ENCODE assay signal across 14 cellular contexts in the genomic region with DNA sequence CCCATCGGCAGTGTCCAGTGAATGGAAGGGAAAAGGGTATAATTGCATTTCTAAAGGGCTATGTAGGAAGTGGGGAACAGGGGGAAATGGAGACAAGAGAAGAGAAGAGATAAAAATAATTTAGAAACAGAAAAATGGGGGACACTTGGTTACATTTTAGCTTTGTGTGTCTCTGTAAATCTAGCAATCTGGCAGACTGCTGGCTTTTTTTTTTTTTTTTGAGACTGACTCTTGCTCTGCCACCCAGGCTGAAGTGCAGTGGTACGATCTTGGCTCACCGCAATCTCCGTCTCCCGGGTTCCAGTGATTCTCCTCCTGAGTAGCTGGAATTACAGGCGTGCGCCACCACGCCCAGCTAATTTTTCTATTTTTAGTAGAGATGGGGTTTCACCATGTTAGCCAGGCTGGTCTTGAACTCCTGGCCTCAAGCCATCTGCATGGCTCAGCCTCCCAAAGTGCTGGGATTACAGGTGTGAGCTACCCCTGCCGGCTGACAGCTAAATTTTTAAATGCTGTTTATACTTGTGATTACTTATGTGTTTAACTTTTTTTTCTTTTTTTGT. TPM values are rescaled to one million over a fixed set of nuclear protein-coding genes. Genes with fewer than 3 reads are reported as not detected.
DNase-seq lines count a peak whose midpoint lies in the region; ATAC-seq, FAIRE-seq and TF ChIP-seq lines count a peak whose summit lies in the region.
"Had no signal": no experiment of that assay in that cellular context is flagged by ENCODE, and none has a peak within 500 bp of the region (broad histone marks: within the 10 kb centered on the region; RNA-seq: fewer than 3 reads in every experiment).

No MANE protein-coding gene starts in this region.

- DNase-seq in right lobe of liver (peak in 2 of 3 donors; percentile 14 to 27), HepG2 (ENCODE audit: low spot score) (no peak), T-cell (no peak), left colon (peak in 1 of 2 donors; percentile 5), upper lobe of right lung (peak; percentile 53), NCI-H1417 treated with DMSO at 0.1 percent for 48 hours (lab: John Stamatoyannopoulos, UW) (no peak)
- DNase-seq in stimulated activated CD4-positive, alpha-beta T cell treated with anti-CD3 and anti-CD28 coated beads, Interleukin-4, amount 100 ng/mL, for 1 hour: no peak
- DNase-seq in central memory CD4-positive, alpha-beta T cell: no peak
- DNase-seq: DND-41, NCI-H1105 treated with DMSO at 0.1 percent for 48 hours, NCI-H345 had no signal

- peaks cover 43% of the 10 kb centered on the region for H3K79me2 ChIP-seq in HepG2 (ENCODE audit: insufficient read depth, low read length)

- no peak overlapping the region for H2AFZ ChIP-seq in HepG2 (ENCODE audit: low read length)
- H2AFZ ChIP-seq: parathyroid adenoma had no signal

- peaks cover 0 to 38% (median 17%) of the 10 kb centered on the region in 4 donors for H3K4me1 ChIP-seq in right lobe of liver
- H3K4me1 ChIP-seq in HepG2 (ENCODE audit: insufficient read depth, low read length): peaks cover 43% of the 10 kb centered on the region
- peaks cover 6% of the 10 kb centered on the region for H3K4me1 ChIP-seq in upper lobe of right lung

- BruUV-seq in HepG2 (replicated peaks; lab: Mats Ljungman, UMichigan): no TSS peak

- H3K27me3 ChIP-seq in right lobe of liver (no peaks in the 10 kb centered on the region), HepG2 (ENCODE audit: control insufficient read depth in 1 of 2, insufficient read depth in 2 of 2, low read length in 2 of 2) (no peaks in the 10 kb centered on the region), upper lobe of right lung (no peaks in the 10 kb centered on the region)

- no peaks in the 10 kb centered on the region for H3K27me3 Mint-ChIP-seq in T-cell

- no peak for TF ChIP-seq EP300 in HepG2 (IDR thresholded peaks at IDR 0.05; ENCODE audit: low read depth in 2 of 2, low read length in 2 of 2)
- no peak for TF ChIP-seq EP300 in HepG2 (CRISPR knock-in tag; IDR thresholded peaks at IDR 0.05; ENCODE audit: borderline replicate concordance)

- WGBS in right lobe of liver (ENCODE audit: insufficient coverage, low coverage, low lambda C conversion rate, missing lambda C conversion rate): 60% methylated on average over 9 of the region's 9 CpGs
- WGBS in HepG2 (ENCODE audit: low lambda C conversion rate): 87% methylated on average over 9 of the region's 9 CpGs

- TF ChIP-seq CTCF in right lobe of liver (IDR thresholded peaks at IDR 0.05): no peak
- TF ChIP-seq CTCF in HepG2 (CRISPR knock-in tag; IDR thresholded peaks at IDR 0.05): no peak
- no peak for TF ChIP-seq CTCF in upper lobe of right lung (IDR thresholded peaks at IDR 0.05)

- FAIRE-seq in HepG2 (lab: Jason Lieb, UNC): no peak
- FAIRE-seq: endothelial cell of umbilical vein had no signal

- H3K27ac Mint-ChIP-seq in T-cell: peak overlapping the region; percentile 66 to 78

- peak overlapping the region; percentile 32 to 91 (median 61) for H3K4me3 Mint-ChIP-seq in T-cell

- H3K9me3 ChIP-seq in right lobe of liver (no peaks in the 10 kb centered on the region), HepG2 (ENCODE audit: low read length) (no peaks in the 10 kb centered on the region), upper lobe of right lung (no peaks in the 10 kb centered on the region)

- CTCF ChIA-PET in HepG2 (lab: Yijun Ruan, JAX; ENCODE audit: low intra/inter-chr PET ratio, low total read pairs) (interaction anchor here (2.5 kb wide), 1 partner anchor 107 kb away, joined by 11 read pairs; no protein-coding TSS in a partner anchor), T-cell (lab: Charles Lee) (interaction anchor here (0.7 to 1.0 kb wide), 2 partner anchors 24 to 1040 kb away, joined by 3 to 4 read pairs; no protein-coding TSS in a partner anchor)

- peaks cover 14% of the 10 kb centered on the region; the same call in 1 of the 2 replicates for H4K20me1 ChIP-seq in HepG2 (ENCODE audit: insufficient read depth, low read length)

- no peak overlapping the region for H3K9ac ChIP-seq in HepG2 (ENCODE audit: insufficient read depth, low read depth, low read length)
- H3K9ac ChIP-seq: BLaER1, parathyroid adenoma had no signal

- H3K36me3 ChIP-seq in right lobe of liver (no peaks in the 10 kb centered on the region), HepG2 (replicated peaks in 1 of 2; ENCODE audit: control insufficient read depth in 1 of 2, insufficient read depth in 2 of 2, low read length in 2 of 2) (0 out of 5 replicates have a peak, but pooled peaks cover 0 to 2% of the 10 kb centered on the region in 2 experiments), upper lobe of right lung (no peaks in the 10 kb centered on the region)
- H3K36me3 ChIP-seq: BLaER1 had no signal

- in situ Hi-C loops in HepG2 (cut with HindIII; ENCODE audit: extremely low pct_ligation_motif_present, low pct_unique_long_range_greater_than_20kb): no loop called here

- peaks cover 71 to 77% (median 75%) of the 10 kb centered on the region in 3 donors for H3K4me1 Mint-ChIP-seq in T-cell

- no peak for TF ChIP-seq RAD21 in HepG2 (CRISPR knock-in tag; IDR thresholded peaks at IDR 0.05)

- no peaks in the 10 kb centered on the region for H3K36me3 Mint-ChIP-seq in T-cell

- TF ChIP-seq POLR2A in right lobe of liver (IDR thresholded peaks at IDR 0.05) (no peak), HepG2 (IDR thresholded peaks at IDR 0.05; ENCODE audit: insufficient read depth in 1 of 2, low read depth in 2 of 2, low read length in 2 of 2) (no peak)

- ATAC-seq in right lobe of liver (no peak), HepG2 (no peak), T-cell (replicated peaks in 1 of 4) (no peak), left colon (peak; percentile 7), upper lobe of right lung (no peak)

- H3K4me3 ChIP-seq in right lobe of liver (no peak overlapping the region), HepG2 (replicated peaks in 1 of 3; ENCODE audit: insufficient read depth in 1 of 3, low read depth in 2 of 3, low read length in 3 of 3) (no peak overlapping the region), upper lobe of right lung (no peak overlapping the region)
- H3K4me3 ChIP-seq: BLaER1 had no signal

- intact Hi-C loops in right lobe of liver (cut with DNase I): no loop called here
- intact Hi-C loops in HepG2 (cut with micrococcal nuclease; ENCODE audit: unreplicated experiment): loop anchor here (2.0 to 10.0 kb wide), 2 partner anchors 62 to 104 kb away; no protein-coding TSS in a partner anchor
- intact Hi-C loops in left colon (cut with DNase I, micrococcal nuclease): no loop called here
- intact Hi-C loops in upper lobe of right lung (cut with DNase I): no loop called here

- POLR2A ChIA-PET in HepG2 (lab: Yijun Ruan, JAX): interaction anchor here (0.7 kb wide), 1 partner anchor 61 kb away, joined by 3 read pairs; no protein-coding TSS in a partner anchor
- POLR2A ChIA-PET in T-cell (lab: Charles Lee): interaction anchor here in 1 of 2 donors (0.6 to 0.7 kb wide), 3 partner anchors 10 to 849 kb away, joined by 4 to 6 read pairs (median 4); no protein-coding TSS in a partner anchor

- no peak overlapping the region for H3K27ac ChIP-seq in right lobe of liver
- no peak overlapping the region for H3K27ac ChIP-seq in HepG2 (ENCODE audit: extremely low read length, insufficient read depth, low read length)
- no peak overlapping the region for H3K27ac ChIP-seq in upper lobe of right lung
- H3K27ac ChIP-seq: BLaER1, parathyroid adenoma had no signal

- H3K9me3 Mint-ChIP-seq in T-cell: no peaks in the 10 kb centered on the region

- no peak overlapping the region for H3K4me2 ChIP-seq in HepG2 (ENCODE audit: low read depth, low read length)
- H3K4me2 ChIP-seq: BLaER1 had no signal

TF ChIP-seq in HepG2, 621 proteins besides CTCF, POLR2A, EP300 and RAD21 (continues in another document):
- no peak for TF ChIP-seq ZNF546 (CRISPR knock-in tag; conservative IDR thresholded peaks at IDR 0.05)
- no peak for TF ChIP-seq ZNF335 (CRISPR knock-in tag; IDR thresholded peaks at IDR 0.05)
- TF ChIP-seq, protein P1, sequence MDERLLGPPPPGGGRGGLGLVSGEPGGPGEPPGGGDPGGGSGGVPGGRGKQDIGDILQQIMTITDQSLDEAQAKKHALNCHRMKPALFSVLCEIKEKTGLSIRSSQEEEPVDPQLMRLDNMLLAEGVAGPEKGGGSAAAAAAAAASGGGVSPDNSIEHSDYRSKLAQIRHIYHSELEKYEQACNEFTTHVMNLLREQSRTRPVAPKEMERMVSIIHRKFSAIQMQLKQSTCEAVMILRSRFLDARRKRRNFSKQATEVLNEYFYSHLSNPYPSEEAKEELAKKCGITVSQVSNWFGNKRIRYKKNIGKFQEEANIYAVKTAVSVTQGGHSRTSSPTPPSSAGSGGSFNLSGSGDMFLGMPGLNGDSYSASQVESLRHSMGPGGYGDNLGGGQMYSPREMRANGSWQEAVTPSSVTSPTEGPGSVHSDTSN (CRISPR knock-in tag; IDR thresholded peaks at IDR 0.05): no peak
- TF ChIP-seq NONO (IDR thresholded peaks at IDR 0.05): no peak
- TF ChIP-seq NONO (CRISPR knock-in tag; conservative IDR thresholded peaks at IDR 0.05): no peak

RNA-seq across cellular contexts. Expression of a gene that starts 53.4 kb away (rescaled TPM):
- total RNA-seq in right lobe of liver (100 to 1,000 TPM in 2 of 6 experiments, 10 to 100 TPM in 4; 56.9 to 111 (median 95.3) TPM), HepG2 (2016; rRNA removed; fragmentation: Illumina TruSeq; extraction: Trizol) (46.8 and 54.4 TPM in 2 replicates), T-cell (10 to 100 TPM; 48.4 to 77.2 (median 65.1) TPM), left colon (100 to 1,000 TPM in 1 of 2 donors, 10 to 100 TPM in 1; 97.5 to 105 TPM), upper lobe of right lung (86.0 TPM)
- total RNA-seq in HepG2 (2016; cell fraction: cytosol; rRNA removed; fragmentation: Illumina TruSeq; extraction: Trizol; ENCODE audit: low read depth): 14.8 and 16.1 TPM in 2 replicates
- total RNA-seq in HepG2 (2016; cell fraction: insoluble cytoplasmic fraction; rRNA removed; fragmentation: Illumina TruSeq; extraction: Trizol): 41.2 and 56.0 TPM in 2 replicates
- total RNA-seq in HepG2 (2016; cell fraction: membrane; rRNA removed; fragmentation: Illumina TruSeq; extraction: Trizol): 53.6 and 57.0 TPM in 2 replicates
- 49.6 and 56.0 TPM in 2 replicates for total RNA-seq in HepG2 (2016; cell fraction: nucleus; rRNA removed; fragmentation: Illumina TruSeq; extraction: Trizol)
- 32.2 and 40.5 TPM in 2 replicates for polyA plus RNA-seq in HepG2 (2011; rRNA removed)
- 34.8 and 46.1 TPM in 2 replicates for polyA plus RNA-seq in HepG2 (2011; cell fraction: cytosol; rRNA removed)
- polyA plus RNA-seq in HepG2 (2011; cell fraction: nucleus; rRNA removed): 58.5 and 63.8 TPM in 2 replicates
- 30.3 and 31.7 TPM in 2 replicates for polyA plus RNA-seq in HepG2 (2012)
- polyA plus RNA-seq in HepG2 (2016; cell fraction: cytosol; fragmentation: Illumina TruSeq; extraction: Trizol; ENCODE audit: low read depth): 19.7 and 23.3 TPM in 2 replicates
- polyA plus RNA-seq in HepG2 (2016; cell fraction: insoluble cytoplasmic fraction; fragmentation: Illumina TruSeq; extraction: Trizol; ENCODE audit: low read depth): 37.4 and 44.0 TPM in 2 replicates
- 43.7 and 47.5 TPM in 2 replicates for polyA plus RNA-seq in HepG2 (2016; cell fraction: membrane; fragmentation: Illumina TruSeq; extraction: Trizol; ENCODE audit: low read depth)
- polyA plus RNA-seq in HepG2 (2016; cell fraction: nucleus; fragmentation: Illumina TruSeq; extraction: Trizol; ENCODE audit: insufficient read depth, low read depth): 78.1 and 78.9 TPM in 2 replicates
- 56.4 and 145 TPM in 2 replicates for polyA minus RNA-seq in HepG2 (2011; rRNA and poly(A)+ RNA removed; ENCODE audit: low replicate concordance)
- polyA minus RNA-seq in HepG2 (2011; cell fraction: cytosol; rRNA and poly(A)+ RNA removed): 41.5 and 50.9 TPM in 2 replicates
- 28.1 and 33.7 TPM in 2 replicates for polyA minus RNA-seq in HepG2 (2011; cell fraction: nucleus; rRNA and poly(A)+ RNA removed)

Comparison
In these comparisons a context has a peak if more than half of its experiments do, and no peak if none do; other contexts are left out.
1. DNase-seq: peak in right lobe of liver (2 of 3) and upper lobe of right lung (single experiment); none in HepG2 (single experiment), T-cell (0 of 34), stimulated activated CD4-positive, alpha-beta T cell treated with anti-CD3 and anti-CD28 coated beads, Interleukin-4, amount 100 ng/mL, for 1 hour (single experiment), NCI-H1417 treated with DMSO at 0.1 percent for 48 hours (single experiment) and central memory CD4-positive, alpha-beta T cell (single experiment).